Comparison of ENCODE assay signal across 25 cellular contexts in genomic region chr5:9479361-9479760, GRCh38.
DNase-seq lines count a peak whose midpoint lies in the region; TF ChIP-seq lines count a peak whose summit lies in the region.
"Had no signal": no experiment of that assay in that cellular context is flagged by ENCODE, and none has a peak within 500 bp of the region (broad histone marks: within the 10 kb centered on the region; RNA-seq: fewer than 3 reads in every experiment).

No MANE protein-coding gene starts in this region.

- intact Hi-C loops in testis (cut with DNase I; ENCODE audit: low total_unique reads) = no loop called here
- intact Hi-C loops in uterus (cut with DNase I; ENCODE audit: low total_unique reads) = no loop called here

- H3K27ac ChIP-seq in mesenchymal stem cell (ENCODE audit: low read length, poor library complexity, severe bottlenecking) (peak overlapping the region; percentile 44), testis (no peak overlapping the region), uterus (no peak overlapping the region)
- H3K27ac ChIP-seq: gastroesophageal sphincter, left ventricle myocardium inferior, neutrophil, PC-9, right atrium auricular region had no signal

- peaks cover 0 to 3% of the 10 kb centered on the region in 2 experiments for H3K36me3 ChIP-seq in mesenchymal stem cell (ENCODE audit: control insufficient read depth in 1 of 2, insufficient read depth in 2 of 2, low read depth in 1 of 2, low read length in 2 of 2)
- no peaks in the 10 kb centered on the region for H3K36me3 ChIP-seq in testis (ENCODE audit: low read depth, missing control alignments)
- no peaks in the 10 kb centered on the region for H3K36me3 ChIP-seq in uterus
- H3K36me3 ChIP-seq: cardiac muscle cell, gastroesophageal sphincter, neutrophil, right atrium auricular region had no signal

- TF ChIP-seq POLR2A in testis (IDR thresholded peaks at IDR 0.05) (no peak), uterus (IDR thresholded peaks at IDR 0.05) (no peak)

- no peak overlapping the region for H3K4me2 ChIP-seq in mesenchymal stem cell (ENCODE audit: low read length, poor library complexity, severe bottlenecking)
- H3K4me2 ChIP-seq: PC-9 had no signal

- H3K4me1 ChIP-seq in mesenchymal stem cell (ENCODE audit: control insufficient read depth, insufficient read depth, low read depth, low read length) (peaks cover 2% of the 10 kb centered on the region), testis (no peaks in the 10 kb centered on the region), uterus (no peaks in the 10 kb centered on the region)
- H3K4me1 ChIP-seq: gastroesophageal sphincter had no signal

- TF ChIP-seq CTCF in AG09319 (IDR thresholded peaks at IDR 0.05; ENCODE audit: low read depth, low read length) (no peak), choroid plexus epithelial cell (conservative IDR thresholded peaks at IDR 0.05; ENCODE audit: low read depth, low read length) (no peak), testis (IDR thresholded peaks at IDR 0.05) (no peak), uterus (IDR thresholded peaks at IDR 0.05) (no peak), GM13976 (IDR thresholded peaks at IDR 0.05; ENCODE audit: borderline replicate concordance, control extremely low read depth, extremely low read depth, insufficient read depth, missing control alignments) (no peak)

- no peak overlapping the region for H4K91ac ChIP-seq in mesenchymal stem cell (ENCODE audit: low read length)

- H2AFZ ChIP-seq in mesenchymal stem cell (ENCODE audit: low read depth, low read length) = no peak overlapping the region
- H2AFZ ChIP-seq: PC-9 had no signal

- H3K4me3 ChIP-seq in choroid plexus epithelial cell (ENCODE audit: low read depth, low read length) (no peak overlapping the region), mesenchymal stem cell (ENCODE audit: insufficient read depth in 1 of 2, low read depth in 1 of 2, low read length in 2 of 2) (no peak overlapping the region), testis (no peak overlapping the region), uterus (no peak overlapping the region)
- H3K4me3 ChIP-seq: cardiac muscle cell, gastroesophageal sphincter, GM12878, left ventricle myocardium inferior, mucosa of descending colon, PC-9, right atrium auricular region had no signal

- H3K79me1 ChIP-seq in mesenchymal stem cell (replicated peaks; ENCODE audit: low read length, poor library complexity, severe bottlenecking) = peaks cover 29% of the 10 kb centered on the region

- H3K14ac ChIP-seq in mesenchymal stem cell (ENCODE audit: low read length in 2 of 2) = no peak overlapping the region

- H2AK5ac ChIP-seq in mesenchymal stem cell (ENCODE audit: low read length, severe bottlenecking) = peak overlapping the region; percentile 67

- DNase-seq in AG09319 (ENCODE audit: extremely low read depth, low read depth) = peak; percentile 66
- peak; percentile 57 for DNase-seq in LHCN-M2 (ENCODE audit: low read depth)
- peak; percentile 30 for DNase-seq in choroid plexus epithelial cell (ENCODE audit: low read depth)
- DNase-seq in mesenchymal stem cell = peak; percentile 21
- no peak for DNase-seq in testis
- DNase-seq in uterus = no peak
- no peak for DNase-seq in GM13976 (ENCODE audit: low spot score)
- DNase-seq in foreskin melanocyte = no peak
- DNase-seq: ACHN; activated B cell treated with CpG ODN at 0.5 μM for 24 hours; activated CD8-positive, alpha-beta T cell treated with anti-CD3 and anti-CD28 coated beads, Interleukin-2, amount 10 ng/mL, durations not matched to agents 7 days and 5 days; activated naive CD4-positive, alpha-beta T cell treated with anti-CD3 and anti-CD28 coated beads, Interleukin-2, amount 50 U/mL, for 16 hours; activated T-cell treated with anti-CD3 and anti-CD28 coated beads, Interleukin-2, amount 50 U/mL, for 48 hours; effector CD8-positive, alpha-beta T cell; left ventricle myocardium inferior; mucosa of descending colon; NCI-H1417; NCI-H748 treated with DMSO at 0.1 percent for 48 hours; PC-9; stimulated activated naive CD4-positive, alpha-beta T cell treated with Interleukin-2 at 50 U/mL for 16 hours had no signal

- no peak overlapping the region for H3K9ac ChIP-seq in mesenchymal stem cell (ENCODE audit: low read length)

- no peak overlapping the region for H3K23ac ChIP-seq in mesenchymal stem cell (ENCODE audit: low read length in 2 of 2)

- peaks cover 26% of the 10 kb centered on the region for H3K9me3 ChIP-seq in mesenchymal stem cell (ENCODE audit: control insufficient read depth, low read length)
- no peaks in the 10 kb centered on the region for H3K9me3 ChIP-seq in testis
- peaks cover 0 to 12% of the 10 kb centered on the region in 2 donors for H3K9me3 ChIP-seq in uterus

- 91% methylated on average over 5 of the region's 7 CpGs for WGBS in mesenchymal stem cell
- 85 to 89% methylated on average over 7 of the region's 7 CpGs for WGBS in testis, 2 donors

- H2BK5ac ChIP-seq in mesenchymal stem cell (ENCODE audit: low read depth, low read length, poor library complexity, severe bottlenecking) = no peak overlapping the region

- no peak overlapping the region for H2BK12ac ChIP-seq in mesenchymal stem cell (ENCODE audit: low read length in 2 of 2)

- H2BK15ac ChIP-seq in mesenchymal stem cell (ENCODE audit: low read depth, poor library complexity, severe bottlenecking) = no peak overlapping the region

- no peak overlapping the region for H3K4ac ChIP-seq in mesenchymal stem cell (ENCODE audit: low read depth in 1 of 2, low read length in 2 of 2)

- no peak overlapping the region for H4K8ac ChIP-seq in mesenchymal stem cell (ENCODE audit: low read length)

- no peak overlapping the region for H2BK120ac ChIP-seq in mesenchymal stem cell (ENCODE audit: low read depth, low read length)

- no peak overlapping the region for H3K18ac ChIP-seq in mesenchymal stem cell (ENCODE audit: low read depth in 1 of 2, low read length in 2 of 2)

- H3K27me3 ChIP-seq in mesenchymal stem cell (ENCODE audit: control insufficient read depth in 1 of 2, insufficient read depth in 1 of 2, low read length in 2 of 2) (no peaks in the 10 kb centered on the region), testis (no peaks in the 10 kb centered on the region), uterus (no peaks in the 10 kb centered on the region)
- H3K27me3 ChIP-seq: cardiac muscle cell, gastroesophageal sphincter, neutrophil, right atrium auricular region had no signal

- in situ Hi-C loops in GM13976 (cut with MboI; ENCODE audit: low sequenced_read_pairs, unreplicated experiment) = no loop called here

Comparison
In these comparisons a context has a peak if more than half of its experiments do, and no peak if none do; other contexts are left out.
1. DNase-seq: peak in AG09319 (single experiment), LHCN-M2 (single experiment), choroid plexus epithelial cell (single experiment) and mesenchymal stem cell (single experiment); none in testis (single experiment), uterus (0 of 2), GM13976 (single experiment) and foreskin melanocyte (single experiment).